24 cellular contexts compared by ENCODE assay signal in the genomic region with DNA sequence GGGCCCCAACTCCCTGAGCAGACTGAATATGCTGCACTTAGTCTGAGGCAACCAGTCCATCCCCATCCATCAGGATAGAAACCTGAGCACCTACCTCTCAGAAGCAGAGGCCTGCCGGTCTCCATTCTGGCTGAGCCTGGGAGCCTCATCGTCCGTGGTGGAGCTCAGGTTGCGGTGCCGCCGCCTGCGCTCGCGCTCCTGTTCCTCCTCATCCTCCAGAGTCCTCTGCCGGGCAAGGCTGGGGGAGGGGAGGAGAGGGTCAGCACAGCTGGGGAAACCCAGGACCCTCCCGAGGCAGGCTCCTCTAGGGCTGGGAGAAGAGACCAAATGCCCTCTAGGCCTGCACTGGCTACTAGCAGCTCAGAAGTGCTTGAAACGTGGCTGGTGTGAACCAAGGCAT. TPM values are rescaled to one million over a fixed set of nuclear protein-coding genes. Genes with fewer than 3 reads are reported as not detected.
DNase-seq lines count a peak whose midpoint lies in the region; ATAC-seq, FAIRE-seq and TF ChIP-seq lines count a peak whose summit lies in the region.
"Had no signal": no experiment of that assay in that cellular context is flagged by ENCODE, and none has a peak within 500 bp of the region (broad histone marks: within the 10 kb centered on the region; RNA-seq: fewer than 3 reads in every experiment).

No MANE protein-coding gene starts in this region.

- H2BK120ac ChIP-seq in H9 (ENCODE audit: low read depth, low read length, poor library complexity, severe bottlenecking) = no peak overlapping the region
- H2BK120ac ChIP-seq in H1 (replicated peaks; ENCODE audit: low read depth, low read length) = no peak overlapping the region

- ATAC-seq in GM19467 (IDR thresholded peaks at IDR 0.05; ENCODE audit: unreplicated experiment) = no peak

- H3K9me3 Mint-ChIP-seq in H9 (no peaks in the 10 kb centered on the region), neural progenitor cell (no peaks in the 10 kb centered on the region)
- H3K9me3 Mint-ChIP-seq: CD4-positive, alpha-beta memory T cell; HFFc6 had no signal

- H3K9me3 ChIP-seq in H9 (ENCODE audit: control insufficient read depth, low read depth, low read length) (no peaks in the 10 kb centered on the region), H1 (ENCODE audit: insufficient read depth in 2 of 2, low read depth in 1 of 2, low read length in 1 of 2) (no peaks in the 10 kb centered on the region), neural progenitor cell (ENCODE audit: low read depth) (no peaks in the 10 kb centered on the region)
- H3K9me3 ChIP-seq: HAP-1 had no signal

- H3K18ac ChIP-seq in H9 (ENCODE audit: insufficient read length, low read depth, low read length) = no peak overlapping the region
- H3K18ac ChIP-seq in H1 (ENCODE audit: extremely low read depth, low read length) = no peak overlapping the region

- H4K91ac ChIP-seq in H9 (ENCODE audit: insufficient read length, low read depth, low read length) = no peak overlapping the region
- no peak overlapping the region for H4K91ac ChIP-seq in H1 (replicated peaks; ENCODE audit: insufficient read length, low read length)

- no peak overlapping the region for H3K56ac ChIP-seq in H9 (ENCODE audit: insufficient read length, low read depth, low read length)
- H3K56ac ChIP-seq in H1 (replicated peaks; ENCODE audit: insufficient read length, low read depth, low read length) = no peak overlapping the region

- H3K27ac Mint-ChIP-seq in H9 = no peak overlapping the region
- no peak overlapping the region for H3K27ac Mint-ChIP-seq in neural progenitor cell
- H3K27ac Mint-ChIP-seq: CD4-positive, alpha-beta memory T cell; HFFc6 had no signal

- CTCF ChIA-PET in H1 (lab: Charles Lee; ENCODE audit: partially characterized antibody) = interaction anchor here (0.7 to 15.3 kb wide), 22 partner anchors 9 to 330 kb away, joined by 3 to 268 read pairs (median 3); partner anchors contain the start of gene TNNT2

- H3K14ac ChIP-seq in H9 (ENCODE audit: insufficient read depth, low read length) (peak overlapping the region; percentile 26; the same call in 1 of the 2 replicates), H1 (ENCODE audit: insufficient read length) (no peak overlapping the region)

- no CpG with 5 or more reads among the region's 12 CpGs for WGBS in H9 (ENCODE audit: extremely low coverage, insufficient read length, low lambda C conversion rate)
- WGBS in H1 (ENCODE audit: extremely low coverage in 1 of 2, insufficient coverage in 1 of 2, insufficient read length in 1 of 2, insufficient replicate concordance in 2 of 2, low coverage in 1 of 2, low lambda C conversion rate in 2 of 2, missing lambda C conversion rate in 1 of 2), 2 experiments = 89% methylated on average over 11 of the region's 12 CpGs; no CpG with 5 or more reads in 1 of the 2 experiments

- no peaks in the 10 kb centered on the region for H3K27me3 ChIP-seq in H9 (ENCODE audit: insufficient read depth, low read length)
- H3K27me3 ChIP-seq in H1 (replicated peaks in 1 of 4; ENCODE audit: control insufficient read depth in 3 of 4, extremely low read depth in 1 of 4, insufficient read depth in 3 of 4, low read length in 3 of 4) = no peaks in the 10 kb centered on the region
- no peaks in the 10 kb centered on the region for H3K27me3 ChIP-seq in neural progenitor cell

- no peak for DNase-seq in H9
- no peak for DNase-seq in H1 (ENCODE audit: low read depth in 1 of 2, low spot score in 2 of 2)
- peak; percentile 69 for DNase-seq in left kidney (ENCODE audit: low read depth, low spot score)
- DNase-seq in neural progenitor cell (ENCODE audit: low spot score) = no peak
- no peak for DNase-seq in activated naive CD4-positive, alpha-beta T cell treated with anti-CD3 and anti-CD28 coated beads, Interleukin-2, amount 50 U/mL, for 16 hours
- DNase-seq in ecto neural progenitor cell (ENCODE audit: low spot score) = no peak
- DNase-seq: C1 segment of cervical spinal cord; Calu3; CD4-positive, alpha-beta memory T cell; COR-L47; DMS53; DMS79 treated with DMSO at 0.1 percent for 48 hours; GF-D8; GM23248; HFFc6 had no signal

- no peak for TF ChIP-seq CTCF in H9 (conservative IDR thresholded peaks at IDR 0.05)
- TF ChIP-seq CTCF in H1 (IDR thresholded peaks at IDR 0.05; ENCODE audit: control extremely low read depth in 1 of 3, insufficient read depth in 1 of 3, low read depth in 1 of 3, low read length in 3 of 3) = no peak
- TF ChIP-seq CTCF in neural progenitor cell (IDR thresholded peaks at IDR 0.05) = no peak

- H2AK5ac ChIP-seq in H9 (ENCODE audit: insufficient read length, low read length) (no peak overlapping the region), H1 (ENCODE audit: low read depth, low read length) (no peak overlapping the region)

- H2BK20ac ChIP-seq in H9 (ENCODE audit: low read depth, low read length, poor library complexity, severe bottlenecking) = no peak overlapping the region
- H2BK20ac ChIP-seq in H1 (ENCODE audit: low read length) = no peak overlapping the region

- TF ChIP-seq RAD21 in H1 (IDR thresholded peaks at IDR 0.05 in 1 of 2, conservative IDR thresholded peaks at IDR 0.05 in 1 of 2; ENCODE audit: low read depth in 2 of 2, low read length in 2 of 2) = no peak

- H3K79me1 ChIP-seq in H9 (ENCODE audit: insufficient read depth, low read depth, low read length, poor library complexity, severe bottlenecking) = no peaks in the 10 kb centered on the region
- H3K79me1 ChIP-seq in H1 (ENCODE audit: low read depth, low read length) = peaks cover 5% of the 10 kb centered on the region; the same call in 1 of the 2 replicates

- no peaks in the 10 kb centered on the region for H3K79me2 ChIP-seq in H9 (ENCODE audit: insufficient read depth, low read length)
- H3K79me2 ChIP-seq in H1 (ENCODE audit: control insufficient read depth in 1 of 2, insufficient read depth in 2 of 2, low read length in 2 of 2) = no peaks in the 10 kb centered on the region; a peak in 1 of 4 replicates
- no peaks in the 10 kb centered on the region for H3K79me2 ChIP-seq in neural progenitor cell (ENCODE audit: low read depth)

- H3K9ac ChIP-seq in H9 (ENCODE audit: extremely low read depth, insufficient read length, low read length) = no peak overlapping the region
- H3K9ac ChIP-seq in H1 (replicated peaks in 1 of 4; ENCODE audit: extremely low read depth in 1 of 4, low read depth in 3 of 4, low read length in 3 of 4) = no peak overlapping the region
- no peak overlapping the region for H3K9ac ChIP-seq in neural progenitor cell
- H3K9ac ChIP-seq: GM23248 had no signal

- H3K4me2 ChIP-seq in H9 (ENCODE audit: insufficient read depth, insufficient read length, low read length) (no peak overlapping the region), H1 (ENCODE audit: insufficient read depth in 1 of 2, low read depth in 2 of 2, low read length in 2 of 2) (no peak overlapping the region), neural progenitor cell (no peak overlapping the region)

- POLR2A ChIA-PET in H1 (lab: Charles Lee; ENCODE audit: partially characterized antibody) = interaction anchor here (0.8 to 1.9 kb wide), 4 partner anchors 9 to 20 kb away, joined by 4 to 6 read pairs (median 4); no protein-coding TSS in a partner anchor

- H2BK5ac ChIP-seq in H9 (ENCODE audit: insufficient read length, low read length) (no peak overlapping the region), H1 (ENCODE audit: low read depth, low read length) (no peak overlapping the region)

- H3K27ac ChIP-seq in H9 (ENCODE audit: insufficient read length, low read depth, low read length) (no peak overlapping the region), H1 (ENCODE audit: low read depth, low read length) (no peak overlapping the region), neural progenitor cell (no peak overlapping the region)
- H3K27ac ChIP-seq: GM23248 had no signal

- H3K27me3 Mint-ChIP-seq in H9 (ENCODE audit: low read depth) (no peaks in the 10 kb centered on the region; the same call in 1 of the 2 replicates), neural progenitor cell (ENCODE audit: insufficient read depth, low read depth) (peaks cover 11% of the 10 kb centered on the region)

- peaks cover 0 to 4% (median 2%) of the 10 kb centered on the region in 4 experiments; a peak in 4 of 8 replicates for H3K36me3 ChIP-seq in H1 (ENCODE audit: control insufficient read depth in 2 of 4, insufficient read depth in 4 of 4, low read length in 3 of 4)
- H3K36me3 ChIP-seq in neural progenitor cell = no peaks in the 10 kb centered on the region
- H3K36me3 ChIP-seq: HAP-1 had no signal

- H4K8ac ChIP-seq in H9 (replicated peaks; ENCODE audit: insufficient read length, low read depth, low read length) (no peak overlapping the region), H1 (ENCODE audit: extremely low read depth, insufficient read depth, low read length) (peak overlapping the region; percentile 58; the same call in 1 of the 2 replicates)

- no peak for TF ChIP-seq EP300 in H1 (IDR thresholded peaks at IDR 0.05; ENCODE audit: borderline replicate concordance in 1 of 2, low read depth in 2 of 2, low read length in 2 of 2)

- H2BK15ac ChIP-seq in H9 (ENCODE audit: low read depth, low read length) (no peak overlapping the region), H1 (ENCODE audit: low read length) (no peak overlapping the region)

- H3K36me3 Mint-ChIP-seq in H9 (ENCODE audit: insufficient read depth in 1 of 3, low read depth in 3 of 3) = peaks cover 2 to 20% (median 8%) of the 10 kb centered on the region in 3 experiments; a peak in 5 of 7 replicates
- no peaks in the 10 kb centered on the region for H3K36me3 Mint-ChIP-seq in neural progenitor cell
- H3K36me3 Mint-ChIP-seq: CD4-positive, alpha-beta memory T cell had no signal

- TF ChIP-seq POLR2A in H1 (IDR thresholded peaks at IDR 0.05; ENCODE audit: control extremely low read depth in 1 of 2, low read depth in 2 of 2, low read length in 2 of 2) = no peak

- H3K4me1 Mint-ChIP-seq in H9 = peaks cover 15 to 29% of the 10 kb centered on the region in 2 experiments
- peaks cover 4% of the 10 kb centered on the region for H3K4me1 Mint-ChIP-seq in neural progenitor cell
- H3K4me1 Mint-ChIP-seq: CD4-positive, alpha-beta memory T cell had no signal

- no peak overlapping the region for H3K4me3 ChIP-seq in H1 (ENCODE audit: extremely low read depth in 1 of 4, insufficient read depth in 2 of 4, low read depth in 3 of 4, low read length in 4 of 4)
- H3K4me3 ChIP-seq in neural progenitor cell = no peak overlapping the region
- H3K4me3 ChIP-seq: GM23248, HAP-1 had no signal

- H4K5ac ChIP-seq in H9 (ENCODE audit: insufficient read length, low read depth, low read length) (no peak overlapping the region), H1 (ENCODE audit: insufficient read length, low read depth, low read length) (no peak overlapping the region)

- no peaks in the 10 kb centered on the region for H3F3A ChIP-seq in neural progenitor cell (ENCODE audit: low read depth)

- H3K4ac ChIP-seq in H9 (ENCODE audit: low read depth, low read length) (no peak overlapping the region), H1 (replicated peaks; ENCODE audit: insufficient read length, low read depth, low read length) (no peak overlapping the region)

- no peaks in the 10 kb centered on the region for H3K23me2 ChIP-seq in H9 (ENCODE audit: insufficient read length, low read depth, low read length, poor library complexity, severe bottlenecking)
- H3K23me2 ChIP-seq in H1 (ENCODE audit: low read depth, low read length) = 0 out of 2 replicates have a peak, but pooled peaks cover 2% of the 10 kb centered on the region

- H2AFZ ChIP-seq in H9 (ENCODE audit: low read length) (no peak overlapping the region), H1 (ENCODE audit: low read length) (no peak overlapping the region), neural progenitor cell (replicated peaks) (peak overlapping the region; percentile 17)
- H2AFZ ChIP-seq: GM23248 had no signal

- H3K23ac ChIP-seq in H9 (ENCODE audit: insufficient read length, low read depth, low read length) = no peak overlapping the region
- no peak overlapping the region for H3K23ac ChIP-seq in H1 (ENCODE audit: insufficient read length)

- FAIRE-seq in H1 (lab: Jason Lieb, UNC) = no peak
- FAIRE-seq: GM12891, GM18507 had no signal

- no peak overlapping the region for H3T11ph ChIP-seq in H9 (ENCODE audit: low read length)

- H2BK12ac ChIP-seq in H9 (ENCODE audit: insufficient read length, low read depth, low read length) = no peak overlapping the region
- no peak overlapping the region for H2BK12ac ChIP-seq in H1 (ENCODE audit: low read depth, low read length)

- H3K4me1 ChIP-seq in H9 (ENCODE audit: insufficient read depth, low read length) = no peaks in the 10 kb centered on the region
- H3K4me1 ChIP-seq in H1 (replicated peaks in 1 of 4; ENCODE audit: control insufficient read depth in 3 of 4, insufficient read depth in 4 of 4, low read length in 3 of 4) = peaks cover under 1 to 3% (median 1%) of the 10 kb centered on the region in 4 experiments; a peak in 5 of 7 replicates
- H3K4me1 ChIP-seq in neural progenitor cell = peaks cover 6% of the 10 kb centered on the region
- H3K4me1 ChIP-seq: HAP-1 had no signal

- H3K4me3 Mint-ChIP-seq in H9 (no peak overlapping the region), neural progenitor cell (no peak overlapping the region)
- H3K4me3 Mint-ChIP-seq: CD4-positive, alpha-beta memory T cell; HFFc6 had no signal

- H4K20me1 ChIP-seq in H9 (ENCODE audit: control insufficient read depth, insufficient read depth, insufficient read length) (peaks cover 2% of the 10 kb centered on the region), H1 (replicated peaks in 1 of 2; ENCODE audit: control insufficient read depth in 1 of 2, insufficient read depth in 2 of 2, low read length in 2 of 2) (peaks cover 0 to 2% of the 10 kb centered on the region in 2 experiments), neural progenitor cell (ENCODE audit: low read depth) (no peaks in the 10 kb centered on the region)

RNA-seq across cellular contexts. Expression of gene LAD1, which starts 10.1 kb away (rescaled TPM):
- total RNA-seq in H9 (2021) = 29.0 and 30.1 TPM in 2 replicates
- total RNA-seq in H1 (2021; fragmentation: NEBNext Ultra II Directional; extraction: Animal tissue kit (Norgen Biotek cat#: 25700)) = 30.5 and 32.8 TPM in 2 replicates
- 9.3 and 12.4 TPM in 2 replicates for polyA plus RNA-seq in H1 (2011; rRNA removed)
- 9.9 TPM for polyA plus RNA-seq in H1 (2011; cell fraction: cytosol; rRNA removed)
- polyA plus RNA-seq in H1 (2011; cell fraction: nucleus; rRNA removed) = 16.3 TPM
- 17.1 to 22.3 TPM (median 20.0 TPM) in 4 replicates for polyA plus RNA-seq in H1 (2012, experiment 1 of 2)
- 21.6 TPM for polyA plus RNA-seq in H1 (2012, experiment 2 of 2)
- 20.5 TPM for polyA plus RNA-seq in H1 (2013, experiment 1 of 2)
- polyA plus RNA-seq in H1 (2013, experiment 2 of 2) = 20.2 TPM
- polyA minus RNA-seq in H1 (2011; rRNA and poly(A)+ RNA removed) = 7.7 and 10.7 TPM in 2 replicates
- polyA minus RNA-seq in H1 (2011; cell fraction: cytosol; rRNA and poly(A)+ RNA removed) = 8.4 TPM
- polyA minus RNA-seq in H1 (2011; cell fraction: nucleus; rRNA and poly(A)+ RNA removed) = 13.1 TPM
- total RNA-seq in neural progenitor cell (ENCODE audit: low replicate concordance) = 0.34 TPM in 1 of 2 replicates, not detected in the other
- total RNA-seq: A673, GM23248, H4, HFFc6 had no signal
- polyA plus RNA-seq: BJ; CD4-positive, alpha-beta memory T cell; GM23248 had no signal

RNA-seq across cellular contexts. Expression of gene TNNT2, which starts 11.6 kb away (rescaled TPM):
- 5.9 and 8.6 TPM in 2 replicates for total RNA-seq in H9 (2021)
- total RNA-seq in H1 (2021; fragmentation: NEBNext Ultra II Directional; extraction: Animal tissue kit (Norgen Biotek cat#: 25700)) = 21.0 and 22.6 TPM in 2 replicates
- polyA plus RNA-seq in H1 (2011; rRNA removed) = 3.1 and 5.3 TPM in 2 replicates
- 13.9 TPM for polyA plus RNA-seq in H1 (2011; cell fraction: cytosol; rRNA removed)
- polyA plus RNA-seq in H1 (2011; cell fraction: nucleus; rRNA removed) = 21.3 TPM
- 14.8 to 17.7 TPM (median 16.7 TPM) in 4 replicates for polyA plus RNA-seq in H1 (2012, experiment 1 of 2)
- polyA plus RNA-seq in H1 (2012, experiment 2 of 2) = 4.4 TPM
- 15.5 TPM for polyA plus RNA-seq in H1 (2013, experiment 1 of 2)
- polyA plus RNA-seq in H1 (2013, experiment 2 of 2) = 14.1 TPM
- 5.8 and 8.4 TPM in 2 replicates for polyA minus RNA-seq in H1 (2011; rRNA and poly(A)+ RNA removed)
- polyA minus RNA-seq in H1 (2011; cell fraction: cytosol; rRNA and poly(A)+ RNA removed) = 7.2 TPM
- 13.0 TPM for polyA minus RNA-seq in H1 (2011; cell fraction: nucleus; rRNA and poly(A)+ RNA removed)
- 3.1 and 13.2 TPM in 2 replicates for total RNA-seq in neural progenitor cell (ENCODE audit: low replicate concordance)
- total RNA-seq: CD4-positive, alpha-beta memory T cell; Daoy; GM23248; H4; HFFc6 had no signal
- polyA plus RNA-seq: BJ; CD4-positive, alpha-beta memory T cell; GM23248 had no signal

RNA-seq across cellular contexts. Expression of gene TNNI1, which starts 32.5 kb away (rescaled TPM):
- total RNA-seq in H9 (2021) (0.29 TPM in 1 of 2 replicates, not detected in the other), neural progenitor cell (ENCODE audit: low replicate concordance) (0.43 and 1.3 TPM in 2 replicates)
- 0.29 and 0.50 TPM in 2 replicates for total RNA-seq in H1 (2021; fragmentation: NEBNext Ultra II Directional; extraction: Animal tissue kit (Norgen Biotek cat#: 25700))
- 0.46 and 1.0 TPM in 2 replicates for polyA plus RNA-seq in H1 (2011; rRNA removed)
- 1.5 TPM for polyA plus RNA-seq in H1 (2011; cell fraction: cytosol; rRNA removed)
- 0.81 TPM for polyA plus RNA-seq in H1 (2011; cell fraction: nucleus; rRNA removed)
- polyA plus RNA-seq in H1 (2012, experiment 1 of 2) = 0.54 to 1.4 TPM (median 1.1 TPM) in 4 replicates
- polyA plus RNA-seq in H1 (2012, experiment 2 of 2) = 0.97 TPM
- 0.18 TPM for polyA plus RNA-seq in H1 (2013, experiment 1 of 2)
- 0.20 TPM for polyA plus RNA-seq in H1 (2013, experiment 2 of 2)
- polyA minus RNA-seq in H1 (2011; rRNA and poly(A)+ RNA removed) = 0.28 and 0.34 TPM in 2 replicates
- polyA minus RNA-seq in H1 (2011; cell fraction: cytosol; rRNA and poly(A)+ RNA removed) = not detected
- not detected for polyA minus RNA-seq in H1 (2011; cell fraction: nucleus; rRNA and poly(A)+ RNA removed)
- total RNA-seq: A172; A673; Calu3; CD4-positive, alpha-beta memory T cell; Daoy; GM23248; H4; HFFc6 had no signal
- polyA plus RNA-seq: CD4-positive, alpha-beta memory T cell had no signal

Comparison
In these comparisons a context has a peak if more than half of its experiments do, and no peak if none do; other contexts are left out.
1. RNA of gene LAD1, which starts 10.1 kb away (total RNA-seq): 30.5 to 32.8 TPM in H1 and 29.0 to 30.1 TPM in H9; 0.34 TPM in neural progenitor cell; every median in the first group is over 10 times any median in the second.